Comparison of ENCODE assay signal across 29 cellular contexts in the genomic region with DNA sequence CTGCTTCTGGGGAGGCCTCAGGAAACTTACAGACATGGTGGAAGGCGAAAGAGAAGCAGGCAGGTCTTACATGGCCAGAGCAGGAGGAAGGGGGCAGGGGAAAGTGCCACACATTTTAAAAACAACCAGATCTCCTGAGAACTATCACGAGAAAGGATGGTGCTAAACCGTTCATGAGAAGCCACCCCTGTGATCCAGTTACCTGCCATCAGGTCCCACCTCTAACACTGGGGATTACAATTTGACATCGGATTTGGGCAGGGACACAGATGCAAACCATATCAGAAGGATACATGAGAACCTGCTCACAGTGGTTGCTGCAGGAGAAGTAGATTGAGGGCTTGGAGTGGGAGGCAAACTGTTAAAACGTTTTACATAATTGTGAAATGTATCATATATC.
DNase-seq lines count a peak whose midpoint lies in the region; ATAC-seq and TF ChIP-seq lines count a peak whose summit lies in the region.
"Had no signal": no experiment of that assay in that cellular context is flagged by ENCODE, and none has a peak within 500 bp of the region (broad histone marks: within the 10 kb centered on the region; RNA-seq: fewer than 3 reads in every experiment).

No MANE protein-coding gene starts in this region.

- H3K27me3 ChIP-seq in heart right ventricle (no peaks in the 10 kb centered on the region), vagina (no peaks in the 10 kb centered on the region)
- H3K27me3 ChIP-seq: adrenal gland, BLaER1, tibial artery had no signal

- ATAC-seq in heart right ventricle = no peak
- ATAC-seq in Right ventricle myocardium superior (ENCODE audit: poor library complexity) = no peak
- no peak for ATAC-seq in esophagus mucosa
- ATAC-seq: A549; activated CD4-positive, CD25-positive, alpha-beta regulatory T cell treated with anti-CD3 and anti-CD28 coated beads, Interleukin-2, amount 50 U/mL, for 24 hours; activated CD8-positive, alpha-beta T cell treated with anti-CD3 and anti-CD28 coated beads, Interleukin-2, amount 10 ng/mL, durations not matched to agents 7 days and 5 days; naive thymus-derived CD8-positive, alpha-beta T cell had no signal

- H3K27ac ChIP-seq in heart right ventricle = peak overlapping the region in 8 of 10 donors; percentile 4 to 73 (median 52)
- peak overlapping the region; percentile 70 for H3K27ac ChIP-seq in vagina
- H3K27ac ChIP-seq: A549, BLaER1 had no signal

- intact Hi-C loops in heart right ventricle (cut with DNase I) (loop anchor here in 1 of 10 donors (10.0 kb wide), 1 partner anchor 146 kb away; no protein-coding TSS in a partner anchor), Right ventricle myocardium superior (cut with DNase I) (no loop called here), vagina (cut with DNase I) (no loop called here)

- H3K27ac Mint-ChIP-seq in endothelial cell (ENCODE audit: unreplicated experiment) = peak overlapping the region; percentile 44
- H3K27ac Mint-ChIP-seq in nephron progenitor cell = peak overlapping the region; percentile 84
- H3K27ac Mint-ChIP-seq: activated CD8-positive, alpha-beta T cell treated with anti-CD3 and anti-CD28 coated beads, Interleukin-2, amount 10 ng/mL, durations not matched to agents 7 days and 5 days; memory B cell; naive thymus-derived CD8-positive, alpha-beta T cell had no signal

- 58% methylated on average over 5 of the region's 5 CpGs for WGBS in heart right ventricle, 2 donors

- H3K4me1 ChIP-seq in heart right ventricle (peaks cover 0 to 29% (median 19%) of the 10 kb centered on the region in 9 donors), vagina (peaks cover 30% of the 10 kb centered on the region)
- H3K4me1 ChIP-seq: A549, adrenal gland had no signal

- H3K36me3 Mint-ChIP-seq in endothelial cell (ENCODE audit: low read depth, unreplicated experiment) (no peaks in the 10 kb centered on the region), nephron progenitor cell (ENCODE audit: low read depth) (peaks cover 5% of the 10 kb centered on the region)
- H3K36me3 Mint-ChIP-seq: naive thymus-derived CD8-positive, alpha-beta T cell had no signal

- H3K9me3 ChIP-seq in heart right ventricle (no peaks in the 10 kb centered on the region), vagina (no peaks in the 10 kb centered on the region)
- H3K9me3 ChIP-seq: A549, adrenal gland, BLaER1, tibial artery had no signal

- H3K4me3 Mint-ChIP-seq in endothelial cell (ENCODE audit: unreplicated experiment) = no peak overlapping the region
- H3K4me3 Mint-ChIP-seq in nephron progenitor cell = peak overlapping the region; percentile 62
- H3K4me3 Mint-ChIP-seq: activated CD8-positive, alpha-beta T cell treated with anti-CD3 and anti-CD28 coated beads, Interleukin-2, amount 10 ng/mL, durations not matched to agents 7 days and 5 days; memory B cell; naive thymus-derived CD8-positive, alpha-beta T cell had no signal

- TF ChIP-seq CTCF in heart right ventricle (IDR thresholded peaks at IDR 0.05) (no peak), endothelial cell (IDR thresholded peaks at IDR 0.05; ENCODE audit: unreplicated experiment) (no peak), nephron progenitor cell (IDR thresholded peaks at IDR 0.05) (no peak), vagina (IDR thresholded peaks at IDR 0.05) (no peak)

- H3K4me3 ChIP-seq in heart right ventricle = no peak overlapping the region
- no peak overlapping the region for H3K4me3 ChIP-seq in vagina
- H3K4me3 ChIP-seq: A549, adrenal gland, BLaER1, GM12878, skin epidermis, tibial artery had no signal

- H3K9me3 Mint-ChIP-seq in endothelial cell (ENCODE audit: unreplicated experiment) = no peaks in the 10 kb centered on the region
- H3K9me3 Mint-ChIP-seq in nephron progenitor cell = peaks cover 11% of the 10 kb centered on the region

- DNase-seq in heart right ventricle (no peak), Right ventricle myocardium superior (no peak), endothelial cell (ENCODE audit: low spot score) (no peak), nephron progenitor cell (no peak), vagina (ENCODE audit: extremely low spot score in 2 of 2) (no peak), hypothalamus (lab: John Stamatoyannopoulos, UW) (no peak)
- DNase-seq in stimulated activated CD4-positive, alpha-beta T cell treated with anti-CD3 and anti-CD28 coated beads, Interleukin-12 subunit alpha, Interleukin-12 subunit beta, amount 100 ng/mL, for 4 hours = no peak
- DNase-seq: activated CD8-positive, alpha-beta T cell treated with anti-CD3 and anti-CD28 coated beads, Interleukin-2, amount 10 ng/mL, durations not matched to agents 7 days and 5 days; activated gamma-delta T cell treated with Interleukin-2 at 50 U/mL for 16 hours; COR-L47; dermis blood vessel endothelial cell; DMS79 treated with DMSO at 0.1 percent for 48 hours; naive thymus-derived CD8-positive, alpha-beta T cell; NCI-H1092; NCI-H2029; NCI-H345; NCI-H774; stimulated activated CD4-positive, alpha-beta T cell treated with anti-CD3 and anti-CD28 coated beads, Interleukin-4, amount 100 ng/mL, for 24 hours; stimulated activated naive CD4-positive, alpha-beta T cell treated with Interleukin-2 at 50 U/mL for 16 hours; T1000 had no signal

- H3K27me3 Mint-ChIP-seq in endothelial cell (ENCODE audit: unreplicated experiment) (peaks cover 5% of the 10 kb centered on the region), nephron progenitor cell (ENCODE audit: low read depth, poor library complexity) (no peaks in the 10 kb centered on the region)
- H3K27me3 Mint-ChIP-seq: memory B cell had no signal

- H3K4me1 Mint-ChIP-seq in endothelial cell (ENCODE audit: unreplicated experiment) = peaks cover 12% of the 10 kb centered on the region
- H3K4me1 Mint-ChIP-seq in nephron progenitor cell = peaks cover 58% of the 10 kb centered on the region
- H3K4me1 Mint-ChIP-seq: memory B cell; naive thymus-derived CD8-positive, alpha-beta T cell had no signal

- no peak for TF ChIP-seq POLR2A in vagina (IDR thresholded peaks at IDR 0.05)

- H3K36me3 ChIP-seq in heart right ventricle (no peaks in the 10 kb centered on the region), vagina (no peaks in the 10 kb centered on the region)
- H3K36me3 ChIP-seq: adrenal gland, BLaER1, tibial artery had no signal
